ENCODE assay signal across 8 cellular contexts in genomic region chr17:76492250-76492988, GRCh38. TPM values are rescaled to one million over a fixed set of nuclear protein-coding genes. Genes with fewer than 3 reads are reported as not detected.
DNase-seq lines count a peak whose midpoint lies in the region; ATAC-seq, FAIRE-seq and TF ChIP-seq lines count a peak whose summit lies in the region.

No MANE protein-coding gene starts in this region.

- H3K27ac Mint-ChIP-seq in T-helper 1 cell treated with Interleukin-12 subunit alpha and Interleukin-12 subunit beta and Interleukin-4 antibody, amounts not matched to agents 30 μg/mL and 1 μg/mL, for 36 hours = peak overlapping the region; percentile 99
- peak overlapping the region; percentile 95 for H3K27ac Mint-ChIP-seq in activated B cell treated with CpG ODN at 0.5 μM for 24 hours

- peaks cover 4 to 18% of the 10 kb centered on the region in 2 donors for H3K4me1 ChIP-seq in kidney (ENCODE audit: control insufficient read depth in 1 of 2, insufficient read depth in 1 of 2, low read depth in 1 of 2, low read length in 2 of 2)
- H3K4me1 ChIP-seq in transverse colon = peaks cover 19 to 49% (median 42%) of the 10 kb centered on the region in 4 donors

- peak; percentile 53 for ATAC-seq in HG03066 (IDR thresholded peaks at IDR 0.05; ENCODE audit: low read depth, unreplicated experiment)
- ATAC-seq in activated B cell treated with CpG ODN at 0.5 μM for 24 hours (ENCODE audit: low read depth) = peak; percentile 50

- peak overlapping the region; percentile 10 to 34 for H3K9ac ChIP-seq in kidney (ENCODE audit: low read length in 2 of 2)

- POLR2A ChIA-PET in activated B cell treated with CpG ODN at 0.5 μM for 24 hours (lab: Charles Lee) = interaction anchor here (0.6 to 24.4 kb wide), 20 partner anchors 6 to 1466 kb away, joined by 3 to 769 read pairs (median 4); partner anchors contain the start of genes AANAT, PRPSAP1, RHBDF2 and TNRC6C

- no peaks in the 10 kb centered on the region for H3K9me3 Mint-ChIP-seq in T-helper 1 cell treated with Interleukin-12 subunit alpha and Interleukin-12 subunit beta and Interleukin-4 antibody, amounts not matched to agents 30 μg/mL and 1 μg/mL, for 36 hours
- no peaks in the 10 kb centered on the region for H3K9me3 Mint-ChIP-seq in activated B cell treated with CpG ODN at 0.5 μM for 24 hours

- H3K9me3 ChIP-seq in kidney (ENCODE audit: control insufficient read depth in 1 of 2, low read length in 2 of 2) (no peaks in the 10 kb centered on the region), transverse colon (no peaks in the 10 kb centered on the region)

- 49% methylated on average over 9 of the region's 10 CpGs; no CpG with 5 or more reads in 1 of the 2 donors for WGBS in transverse colon (ENCODE audit: low coverage in 1 of 2), 2 donors

- CTCF ChIA-PET in activated B cell treated with CpG ODN at 0.5 μM for 24 hours (lab: Charles Lee) = interaction anchor here (1.2 to 2.5 kb wide), 9 partner anchors 9 to 84 kb away, joined by 3 to 21 read pairs (median 7); partner anchors contain the start of genes AANAT, RHBDF2 and UBE2O

- FAIRE-seq in kidney (lab: Jason Lieb, UNC) = no peak

- peaks cover 15% of the 10 kb centered on the region for H3K36me3 Mint-ChIP-seq in T-helper 1 cell treated with Interleukin-12 subunit alpha and Interleukin-12 subunit beta and Interleukin-4 antibody, amounts not matched to agents 30 μg/mL and 1 μg/mL, for 36 hours (ENCODE audit: low read depth)
- H3K36me3 Mint-ChIP-seq in activated B cell treated with CpG ODN at 0.5 μM for 24 hours (ENCODE audit: low read depth) = peaks cover 26% of the 10 kb centered on the region

- peak; percentile 26 for TF ChIP-seq POLR2A in transverse colon (IDR thresholded peaks at IDR 0.05)

- H3K4me1 Mint-ChIP-seq in T-helper 1 cell treated with Interleukin-12 subunit alpha and Interleukin-12 subunit beta and Interleukin-4 antibody, amounts not matched to agents 30 μg/mL and 1 μg/mL, for 36 hours (ENCODE audit: low read depth) = peaks cover 55% of the 10 kb centered on the region
- H3K4me1 Mint-ChIP-seq in activated B cell treated with CpG ODN at 0.5 μM for 24 hours = peaks cover 95% of the 10 kb centered on the region

- TF ChIP-seq EP300 in transverse colon (IDR thresholded peaks at IDR 0.05; ENCODE audit: low read depth) = no peak

- H3K36me3 ChIP-seq in kidney (ENCODE audit: control insufficient read depth in 1 of 2, insufficient read depth in 2 of 2, low read length in 2 of 2) (no peaks in the 10 kb centered on the region), transverse colon (no peaks in the 10 kb centered on the region)

- in situ Hi-C loops in transverse colon (cut with MboI; ENCODE audit: low pct_ligation_motif_present in 1 of 4, low pct_unique_long_range_greater_than_20kb in 1 of 4, low sequenced_read_pairs in 3 of 4) = no loop called here

- H3K4me3 Mint-ChIP-seq in T-helper 1 cell treated with Interleukin-12 subunit alpha and Interleukin-12 subunit beta and Interleukin-4 antibody, amounts not matched to agents 30 μg/mL and 1 μg/mL, for 36 hours = peak overlapping the region; percentile 84
- H3K4me3 Mint-ChIP-seq in activated B cell treated with CpG ODN at 0.5 μM for 24 hours = peak overlapping the region; percentile 82

- TF ChIP-seq CTCF in activated B cell treated with CpG ODN at 0.5 μM for 24 hours (IDR thresholded peaks at IDR 0.05) = no peak
- TF ChIP-seq CTCF in kidney (IDR thresholded peaks at IDR 0.05; ENCODE audit: borderline replicate concordance, extremely low read depth, insufficient read depth) = no peak
- TF ChIP-seq CTCF in transverse colon (IDR thresholded peaks at IDR 0.05) = no peak

- peak overlapping the region in 1 of 2 donors; percentile 25 for H3K4me3 ChIP-seq in kidney (ENCODE audit: low read length in 2 of 2)
- H3K4me3 ChIP-seq in transverse colon = peak overlapping the region in 1 of 4 donors; percentile 23

- DNase-seq in T-helper 1 cell (no peak), activated B cell treated with CpG ODN at 0.5 μM for 24 hours (peak; percentile 46), kidney (peak; percentile 84), transverse colon (peak; percentile 78), EL (no peak), NCI-H1105 (lab: John Stamatoyannopoulos, UW) (no peak)

- no peaks in the 10 kb centered on the region for H3K27me3 ChIP-seq in transverse colon

- intact Hi-C loops in activated B cell treated with CpG ODN at 0.5 μM for 24 hours (cut with micrococcal nuclease) = loop anchor here (1.0 kb wide), 2 partner anchors 9 to 10 kb away; partner anchors contain the start of gene RHBDF2
- intact Hi-C loops in kidney (cut with DNase I) = no loop called here
- intact Hi-C loops in transverse colon (cut with DNase I; ENCODE audit: low total_unique reads) = no loop called here

- H3K27me3 Mint-ChIP-seq in T-helper 1 cell treated with Interleukin-12 subunit alpha and Interleukin-12 subunit beta and Interleukin-4 antibody, amounts not matched to agents 30 μg/mL and 1 μg/mL, for 36 hours (ENCODE audit: low read depth) = no peaks in the 10 kb centered on the region
- H3K27me3 Mint-ChIP-seq in activated B cell treated with CpG ODN at 0.5 μM for 24 hours = no peaks in the 10 kb centered on the region

- peak overlapping the region; percentile 51 to 56 for H3K27ac ChIP-seq in kidney (ENCODE audit: low read depth in 2 of 2, low read length in 2 of 2)
- peak overlapping the region; percentile 77 to 86 (median 84) for H3K27ac ChIP-seq in transverse colon

RNA-seq across cellular contexts. Expression of gene RHBDF2, which starts 8.8 kb away (rescaled TPM):
- total RNA-seq in activated B cell treated with CpG ODN at 0.5 μM for 24 hours (150 and 189 TPM in 2 replicates), kidney (58.6 TPM), transverse colon (10 to 100 TPM; 11.3 to 47.4 (median 23.2) TPM)
- polyA plus RNA-seq in kidney (ENCODE audit: insufficient read depth, low read depth, low replicate concordance) = 6.8 TPM

RNA-seq across cellular contexts. Expression of gene AANAT, which starts 25.0 kb away (rescaled TPM):
- total RNA-seq in activated B cell treated with CpG ODN at 0.5 μM for 24 hours (0.55 TPM in 1 of 2 replicates, not detected in the other), kidney (not detected), transverse colon (not detected)
- polyA plus RNA-seq in kidney (ENCODE audit: insufficient read depth, low read depth, low replicate concordance) = not detected

RNA-seq across cellular contexts. Expression of gene UBE2O, which starts 39.5 kb away (rescaled TPM):
- total RNA-seq in activated B cell treated with CpG ODN at 0.5 μM for 24 hours = 39.0 and 40.3 TPM in 2 replicates
- 21.3 TPM for total RNA-seq in kidney
- polyA plus RNA-seq in kidney (ENCODE audit: insufficient read depth, low read depth, low replicate concordance) = 5.5 TPM
- 10 to 100 TPM in 3 of 4 donors, 1 to 10 TPM in 1; 9.8 to 28.8 (median 15.9) TPM for total RNA-seq in transverse colon

RNA-seq across cellular contexts. Expression of gene CYGB, which starts 45.1 kb away (rescaled TPM):
- total RNA-seq in activated B cell treated with CpG ODN at 0.5 μM for 24 hours (0.44 and 0.49 TPM in 2 replicates), kidney (12.6 TPM), transverse colon (10 to 100 TPM in 2 of 4 donors, 1 to 10 TPM in 2; 7.5 to 20.1 (median 11.3) TPM)
- 6.7 TPM for polyA plus RNA-seq in kidney (ENCODE audit: insufficient read depth, low read depth, low replicate concordance)

RNA-seq across cellular contexts. Expression of gene PRCD, which starts 47.4 kb away (rescaled TPM):
- total RNA-seq in activated B cell treated with CpG ODN at 0.5 μM for 24 hours = 5.3 and 5.5 TPM in 2 replicates
- 2.2 TPM for total RNA-seq in kidney
- not detected for polyA plus RNA-seq in kidney (ENCODE audit: insufficient read depth, low read depth, low replicate concordance)
- total RNA-seq in transverse colon = 1 to 10 TPM in 1 of 4 donors, under 1 TPM in 1, not detected in 2; 0.64 to 6.8 TPM

Comparison
In these comparisons a context has a peak if more than half of its experiments do, and no peak if none do; other contexts are left out.
1. DNase-seq: peak in activated B cell treated with CpG ODN at 0.5 μM for 24 hours (single experiment), kidney (single experiment) and transverse colon (single experiment); none in T-helper 1 cell (0 of 5), EL (single experiment) and NCI-H1105 (single experiment).